8 cellular contexts compared by ENCODE assay signal in the genomic region with DNA sequence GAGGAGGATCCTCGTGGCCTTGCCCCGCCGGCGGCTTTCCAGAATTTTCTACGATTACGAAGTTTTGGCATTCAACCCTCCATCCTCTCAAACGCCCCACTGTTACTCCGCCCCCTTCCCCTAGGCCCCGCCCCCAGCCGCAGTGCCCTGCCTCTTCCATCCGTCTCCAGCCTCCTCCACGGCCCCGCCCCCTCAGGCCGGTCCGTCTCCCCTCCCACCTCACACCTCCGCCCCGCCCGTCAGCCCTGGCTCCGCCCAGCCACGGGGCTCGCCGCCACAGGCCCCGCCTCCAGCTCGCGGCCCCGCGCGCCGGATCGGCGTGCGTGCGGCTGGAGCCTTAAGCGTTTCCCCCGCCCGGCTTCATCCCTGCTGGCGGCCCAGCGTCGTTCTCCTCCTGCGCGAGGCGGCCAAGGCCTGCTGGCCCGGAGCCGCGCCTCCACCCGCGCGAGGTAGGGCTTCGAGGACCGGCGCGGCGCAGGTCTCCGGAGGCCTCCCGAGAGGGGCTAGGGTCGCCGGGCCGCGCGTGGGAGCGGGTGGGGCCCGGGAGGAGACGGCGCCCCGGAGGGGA. TPM values are rescaled to one million over a fixed set of nuclear protein-coding genes. Genes with fewer than 3 reads are reported as not detected.
A peak's percentile ranks its signal among the peaks of the same experiment; 100 is the strongest.
DNase-seq lines count a peak whose midpoint lies in the region; ATAC-seq and TF ChIP-seq lines count a peak whose summit lies in the region.

A gene with protein sequence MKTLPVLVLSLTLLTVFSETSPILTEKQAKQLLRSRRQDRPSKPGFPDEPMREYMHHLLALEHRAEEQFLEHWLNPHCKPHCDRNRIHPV (minus strand): TSS at position 109 of the 568 bp plus-strand sequence. CDS start 18,110 bp downstream, outside the sequence.
DGKE (plus strand) TSS at position 340 of the 568 bp plus-strand sequence. CDS start 645 bp downstream, outside the sequence.

- H3K4me1 ChIP-seq in HUES48 (ENCODE audit: control insufficient read depth, insufficient read depth, low read length), result peaks cover 27% of the 10 kb centered on the region

- DNase-seq in D341Med (ENCODE audit: low spot score), result peak; percentile 99
- peak; percentile 89 for DNase-seq in NOMO-1 treated with dmso at 0.1 percent for 144 hours (lab: John Stamatoyannopoulos, UW; ENCODE audit: unreplicated experiment)
- peak; percentile 97 for DNase-seq in activated T-cell treated with anti-CD3 and anti-CD28 coated beads for 24 hours (ENCODE audit: low read depth)
- peak; percentile 97 for DNase-seq in epithelial cell of esophagus (ENCODE audit: low read depth)
- DNase-seq in mucosa of gallbladder (ENCODE audit: low spot score), result peak; percentile 99
- peak; percentile 97 for DNase-seq in stimulated activated CD8-positive, alpha-beta memory T cell treated with anti-CD3 and anti-CD28 coated beads, Interleukin-4, amount 100 ng/mL, for 24 hours (ENCODE audit: low read depth)

- no peaks in the 10 kb centered on the region for H3K36me3 ChIP-seq in HUES48 (ENCODE audit: control insufficient read depth, insufficient read depth, low read length)

- 0 out of 2 replicates have a peak within 1 kb of the TSS, but pooled peaks have one; percentile 33 for H3K9ac ChIP-seq in HUES48 (ENCODE audit: low read depth, low read length)

- peak within 1 kb of the TSS; percentile 88 for H3K4me3 ChIP-seq in HUES48 (ENCODE audit: low read depth, low read length)
- H3K4me3 ChIP-seq in epithelial cell of esophagus (ENCODE audit: low read length), result peak within 1 kb of the TSS; percentile 70

- peak; percentile 72 for ATAC-seq in GM21447 (IDR thresholded peaks at IDR 0.05; ENCODE audit: unreplicated experiment)

- no peaks in the 10 kb centered on the region for H3K9me3 ChIP-seq in HUES48 (ENCODE audit: control insufficient read depth, insufficient read depth, low read length)

- H3K27me3 ChIP-seq in HUES48 (ENCODE audit: control insufficient read depth, insufficient read depth, low read length), result peaks cover 39% of the 10 kb centered on the region

- TF ChIP-seq CTCF in epithelial cell of esophagus (IDR thresholded peaks at IDR 0.05; ENCODE audit: insufficient read depth, low read depth, low read length, missing control alignments), result no peak

- H3K27ac ChIP-seq in HUES48 (ENCODE audit: low read depth, low read length), result peak within 1 kb of the TSS; percentile 64

RNA-seq across cellular contexts. Expression of the first gene that starts in this region (rescaled TPM):
- total RNA-seq in mucosa of gallbladder, result 5.1 TPM

RNA-seq across cellular contexts. Expression of gene DGKE, which starts in this region (rescaled TPM):
- 23.0 TPM for total RNA-seq in mucosa of gallbladder

Comparison
In these comparisons a context has a peak if more than half of its experiments do, and no peak if none do; other contexts are left out.
1. Peak in every context shown above with its lines: DNase-seq, ATAC-seq, H3K4me3 ChIP-seq and H3K27ac ChIP-seq.